ENCODE assay signal across 1 cellular context in the genomic region with DNA sequence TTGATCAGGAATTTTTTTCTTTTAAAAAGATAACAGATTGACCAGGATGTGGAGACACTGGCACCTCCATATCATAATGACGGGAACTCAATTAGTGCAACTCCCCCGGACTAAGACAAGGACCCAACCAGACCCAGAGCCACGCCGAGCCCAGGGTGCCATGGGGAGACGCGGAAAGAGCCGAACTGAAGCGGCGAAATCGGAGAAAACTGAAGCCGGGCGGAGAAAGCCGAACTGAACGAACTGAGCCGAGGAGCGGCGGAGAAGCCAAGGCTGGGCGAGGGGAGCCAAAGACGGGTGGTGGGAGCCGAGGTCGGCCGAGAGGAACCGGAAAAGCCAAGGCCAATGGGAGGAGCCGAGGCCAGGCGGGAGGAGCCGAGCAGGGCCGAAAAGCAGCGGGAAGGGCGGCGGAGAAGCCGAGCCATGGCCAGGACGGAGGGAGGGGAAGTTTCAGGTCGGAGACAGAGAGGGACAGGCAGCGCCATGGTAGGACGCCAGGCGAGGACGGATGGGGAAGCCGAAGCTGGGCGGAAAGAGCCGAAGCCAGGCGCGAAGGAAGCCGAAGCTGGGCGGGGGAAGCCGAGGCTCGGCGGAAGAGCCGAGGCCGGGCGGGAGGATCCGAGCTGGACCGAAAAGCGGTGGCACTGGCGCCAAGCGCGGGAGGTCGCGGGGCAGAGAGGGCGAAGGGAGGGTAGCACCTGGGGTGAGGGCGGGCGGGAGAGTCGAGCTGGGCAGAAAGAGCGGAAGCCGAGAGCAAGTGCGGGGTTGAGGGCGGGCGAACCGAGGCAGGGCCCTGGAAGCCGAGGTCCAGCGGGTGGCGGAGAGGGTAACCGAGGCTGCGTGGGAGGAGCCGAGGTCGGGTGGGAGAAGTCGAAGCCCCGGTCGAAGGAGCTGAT.
TF ChIP-seq lines count a peak whose summit lies in the region.

No MANE protein-coding gene starts in this region.

TF ChIP-seq in HEK293, 187 proteins besides CTCF, POLR2A, EP300 and RAD21 (continued from another document):
- TF ChIP-seq, protein P1, sequence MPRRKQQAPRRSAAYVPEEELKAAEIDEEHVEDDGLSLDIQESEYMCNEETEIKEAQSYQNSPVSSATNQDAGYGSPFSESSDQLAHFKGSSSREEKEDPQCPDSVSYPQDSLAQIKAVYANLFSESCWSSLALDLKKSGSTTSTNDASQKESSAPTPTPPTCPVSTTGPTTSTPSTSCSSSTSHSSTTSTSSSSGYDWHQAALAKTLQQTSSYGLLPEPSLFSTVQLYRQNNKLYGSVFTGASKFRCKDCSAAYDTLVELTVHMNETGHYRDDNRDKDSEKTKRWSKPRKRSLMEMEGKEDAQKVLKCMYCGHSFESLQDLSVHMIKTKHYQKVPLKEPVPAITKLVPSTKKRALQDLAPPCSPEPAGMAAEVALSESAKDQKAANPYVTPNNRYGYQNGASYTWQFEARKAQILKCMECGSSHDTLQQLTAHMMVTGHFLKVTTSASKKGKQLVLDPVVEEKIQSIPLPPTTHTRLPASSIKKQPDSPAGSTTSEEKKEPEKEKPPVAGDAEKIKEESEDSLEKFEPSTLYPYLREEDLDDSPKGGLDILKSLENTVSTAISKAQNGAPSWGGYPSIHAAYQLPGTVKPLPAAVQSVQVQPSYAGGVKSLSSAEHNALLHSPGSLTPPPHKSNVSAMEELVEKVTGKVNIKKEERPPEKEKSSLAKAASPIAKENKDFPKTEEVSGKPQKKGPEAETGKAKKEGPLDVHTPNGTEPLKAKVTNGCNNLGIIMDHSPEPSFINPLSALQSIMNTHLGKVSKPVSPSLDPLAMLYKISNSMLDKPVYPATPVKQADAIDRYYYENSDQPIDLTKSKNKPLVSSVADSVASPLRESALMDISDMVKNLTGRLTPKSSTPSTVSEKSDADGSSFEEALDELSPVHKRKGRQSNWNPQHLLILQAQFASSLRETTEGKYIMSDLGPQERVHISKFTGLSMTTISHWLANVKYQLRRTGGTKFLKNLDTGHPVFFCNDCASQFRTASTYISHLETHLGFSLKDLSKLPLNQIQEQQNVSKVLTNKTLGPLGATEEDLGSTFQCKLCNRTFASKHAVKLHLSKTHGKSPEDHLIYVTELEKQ (tag by site-specific recombination; IDR thresholded peaks at IDR 0.05; ENCODE audit: borderline replicate concordance): no peak
- TF ChIP-seq, protein P2, sequence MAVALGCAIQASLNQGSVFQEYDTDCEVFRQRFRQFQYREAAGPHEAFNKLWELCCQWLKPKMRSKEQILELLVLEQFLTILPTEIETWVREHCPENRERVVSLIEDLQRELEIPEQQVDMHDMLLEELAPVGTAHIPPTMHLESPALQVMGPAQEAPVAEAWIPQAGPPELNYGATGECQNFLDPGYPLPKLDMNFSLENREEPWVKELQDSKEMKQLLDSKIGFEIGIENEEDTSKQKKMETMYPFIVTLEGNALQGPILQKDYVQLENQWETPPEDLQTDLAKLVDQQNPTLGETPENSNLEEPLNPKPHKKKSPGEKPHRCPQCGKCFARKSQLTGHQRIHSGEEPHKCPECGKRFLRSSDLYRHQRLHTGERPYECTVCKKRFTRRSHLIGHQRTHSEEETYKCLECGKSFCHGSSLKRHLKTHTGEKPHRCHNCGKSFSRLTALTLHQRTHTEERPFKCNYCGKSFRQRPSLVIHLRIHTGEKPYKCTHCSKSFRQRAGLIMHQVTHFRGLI (tag by site-specific recombination; IDR thresholded peaks at IDR 0.05): no peak
- no peak for TF ChIP-seq ZNF157 (tag by site-specific recombination; IDR thresholded peaks at IDR 0.05)
- no peak for TF ChIP-seq ZNF37A (tag by site-specific recombination; IDR thresholded peaks at IDR 0.05)
- TF ChIP-seq IKZF3 (tag by site-specific recombination; IDR thresholded peaks at IDR 0.05): no peak
- TF ChIP-seq ZNF266 (tag by site-specific recombination; IDR thresholded peaks at IDR 0.05; ENCODE audit: low read depth): no peak
- no peak for TF ChIP-seq RBAK (tag by site-specific recombination; IDR thresholded peaks at IDR 0.05)
- TF ChIP-seq ZNF302 (tag by site-specific recombination; IDR thresholded peaks at IDR 0.05; ENCODE audit: low read depth): no peak
- TF ChIP-seq ZSCAN18 (tag by site-specific recombination; IDR thresholded peaks at IDR 0.05): no peak
- peak; percentile 57; the same call in 1 of the 2 replicates for TF ChIP-seq KLF7 (tag by site-specific recombination; IDR thresholded peaks at IDR 0.05; ENCODE audit: borderline replicate concordance)
- no peak for TF ChIP-seq BCL11A (tag by site-specific recombination; IDR thresholded peaks at IDR 0.05; ENCODE audit: low read depth)
- no peak for TF ChIP-seq ZNF433 (tag by site-specific recombination; IDR thresholded peaks at IDR 0.05; ENCODE audit: low read depth)
- peak; percentile 98 for TF ChIP-seq ZNF398 (tag by site-specific recombination; IDR thresholded peaks at IDR 0.05)
- no peak for TF ChIP-seq GFI1B (tag by site-specific recombination; IDR thresholded peaks at IDR 0.05)
- TF ChIP-seq, protein P3, sequence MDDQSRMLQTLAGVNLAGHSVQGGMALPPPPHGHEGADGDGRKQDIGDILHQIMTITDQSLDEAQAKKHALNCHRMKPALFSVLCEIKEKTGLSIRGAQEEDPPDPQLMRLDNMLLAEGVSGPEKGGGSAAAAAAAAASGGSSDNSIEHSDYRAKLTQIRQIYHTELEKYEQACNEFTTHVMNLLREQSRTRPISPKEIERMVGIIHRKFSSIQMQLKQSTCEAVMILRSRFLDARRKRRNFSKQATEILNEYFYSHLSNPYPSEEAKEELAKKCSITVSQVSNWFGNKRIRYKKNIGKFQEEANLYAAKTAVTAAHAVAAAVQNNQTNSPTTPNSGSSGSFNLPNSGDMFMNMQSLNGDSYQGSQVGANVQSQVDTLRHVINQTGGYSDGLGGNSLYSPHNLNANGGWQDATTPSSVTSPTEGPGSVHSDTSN (CRISPR knock-in tag; IDR thresholded peaks at IDR 0.05): no peak
- no peak for TF ChIP-seq ZNF274 (IDR thresholded peaks at IDR 0.05; ENCODE audit: low read length)
- no peak for TF ChIP-seq ZNF274 (tag by site-specific recombination; IDR thresholded peaks at IDR 0.05; ENCODE audit: borderline replicate concordance)
- no peak for TF ChIP-seq ZNF521 (tag by site-specific recombination; IDR thresholded peaks at IDR 0.05)
- TF ChIP-seq SETDB1 (IDR thresholded peaks at IDR 0.05; ENCODE audit: insufficient read length, low read length): no peak
- TF ChIP-seq ZNF239 (tag by site-specific recombination; IDR thresholded peaks at IDR 0.05): no peak
TF ChIP-seq in HEK293: peak in this region for 51.
